ENCODE assay signal across 1 cellular context in genomic region chr5:45799388-45799787, GRCh38.
TF ChIP-seq lines count a peak whose summit lies in the region.

No MANE protein-coding gene starts in this region.

TF ChIP-seq in GM12878, 131 proteins besides CTCF, POLR2A, EP300 and RAD21 (continued from another document):
- TF ChIP-seq CEBPZ (IDR thresholded peaks at IDR 0.05; ENCODE audit: low read depth, low read length): no peak
